In genomic region chr5:56735845-56736641, GRCh38 we compare ENCODE assay signal across 12 cellular contexts.
DNase-seq lines count a peak whose midpoint lies in the region; ATAC-seq, FAIRE-seq and TF ChIP-seq lines count a peak whose summit lies in the region.
"Had no signal": no experiment of that assay in that cellular context is flagged by ENCODE, and none has a peak within 500 bp of the region (broad histone marks: within the 10 kb centered on the region; RNA-seq: fewer than 3 reads in every experiment).

No MANE protein-coding gene starts in this region.

- H3K36me3 ChIP-seq in PC-9 (ENCODE audit: low read depth), result no peaks in the 10 kb centered on the region

- peaks cover 58% of the 10 kb centered on the region for H3K4me1 Mint-ChIP-seq in activated naive CD4-positive, alpha-beta T cell treated with anti-CD3 and anti-CD28 coated beads, Interleukin-2, amount 10 ng/mL, durations not matched to agents 7 days and 5 days
- H3K4me1 Mint-ChIP-seq in T-cell, result peaks cover 50 to 67% (median 55%) of the 10 kb centered on the region in 3 donors
- H3K4me1 Mint-ChIP-seq in stimulated activated naive CD8-positive, alpha-beta T cell treated with anti-CD3 and anti-CD28 coated beads, Interleukin-15, amount 100 ng/mL, for 72 hours, result peaks cover 33% of the 10 kb centered on the region

- peak; percentile 54 to 73 (median 66) for ATAC-seq in T-cell (replicated peaks in 1 of 4)
- ATAC-seq in left cardiac atrium, result peak; percentile 73 to 74
- ATAC-seq in stimulated activated naive CD8-positive, alpha-beta T cell treated with anti-CD3 and anti-CD28 coated beads, Interleukin-15, amount 100 ng/mL, for 72 hours, result peak; percentile 62
- no peak for ATAC-seq in HG03565 (IDR thresholded peaks at IDR 0.05; ENCODE audit: unreplicated experiment)

- no peaks in the 10 kb centered on the region for H3K27me3 ChIP-seq in PC-9 (ENCODE audit: insufficient read depth, low read depth)

- peak overlapping the region; percentile 29 for H3K4me3 Mint-ChIP-seq in activated naive CD4-positive, alpha-beta T cell treated with anti-CD3 and anti-CD28 coated beads, Interleukin-2, amount 10 ng/mL, durations not matched to agents 7 days and 5 days
- peak overlapping the region; percentile 2 to 60 (median 5) for H3K4me3 Mint-ChIP-seq in T-cell
- H3K4me3 Mint-ChIP-seq in stimulated activated naive CD8-positive, alpha-beta T cell treated with anti-CD3 and anti-CD28 coated beads, Interleukin-15, amount 100 ng/mL, for 72 hours, result peak overlapping the region; percentile 3 to 43
- H3K4me3 Mint-ChIP-seq: endodermal cell had no signal

- no peaks in the 10 kb centered on the region for H3K27me3 Mint-ChIP-seq in activated naive CD4-positive, alpha-beta T cell treated with anti-CD3 and anti-CD28 coated beads, Interleukin-2, amount 10 ng/mL, durations not matched to agents 7 days and 5 days
- no peaks in the 10 kb centered on the region for H3K27me3 Mint-ChIP-seq in T-cell
- no peaks in the 10 kb centered on the region for H3K27me3 Mint-ChIP-seq in stimulated activated naive CD8-positive, alpha-beta T cell treated with anti-CD3 and anti-CD28 coated beads, Interleukin-15, amount 100 ng/mL, for 72 hours

- CTCF ChIA-PET in activated naive CD4-positive, alpha-beta T cell treated with anti-CD3 and anti-CD28 coated beads, Interleukin-2, amount 10 ng/mL, durations not matched to agents 7 days and 5 days (lab: Charles Lee), result interaction anchor here (0.9 to 1.5 kb wide), 3 partner anchors 36 to 78 kb away, joined by 3 to 4 read pairs (median 3); no protein-coding TSS in a partner anchor
- CTCF ChIA-PET in T-cell (lab: Charles Lee), result interaction anchor here (0.6 to 0.7 kb wide), 3 partner anchors 12 to 977 kb away, joined by 3 to 4 read pairs (median 3); no protein-coding TSS in a partner anchor
- CTCF ChIA-PET in PC-9 (lab: Charles Lee), result no interaction called here

- no peak overlapping the region for H3K4me3 ChIP-seq in PC-9

- no peaks in the 10 kb centered on the region for H3K9me2 ChIP-seq in PC-9 (ENCODE audit: insufficient read depth)

- H3K4me2 ChIP-seq in PC-9, result no peak overlapping the region

- H3K4me1 ChIP-seq in PC-9 (replicated peaks; ENCODE audit: insufficient read depth), result peaks cover 24% of the 10 kb centered on the region

- no peak overlapping the region for H2AFZ ChIP-seq in PC-9

- no peaks in the 10 kb centered on the region for H3K9me3 ChIP-seq in PC-9 (ENCODE audit: insufficient read depth, low read depth)

- POLR2A ChIA-PET in T-cell (lab: Charles Lee) (no interaction called here), PC-9 (lab: Charles Lee; ENCODE audit: unreplicated experiment) (no interaction called here)

- peaks cover 17% of the 10 kb centered on the region for H3K36me3 Mint-ChIP-seq in activated naive CD4-positive, alpha-beta T cell treated with anti-CD3 and anti-CD28 coated beads, Interleukin-2, amount 10 ng/mL, durations not matched to agents 7 days and 5 days
- peaks cover 1% of the 10 kb centered on the region for H3K36me3 Mint-ChIP-seq in T-cell

- H3K79me2 ChIP-seq in PC-9 (ENCODE audit: low read depth), result no peaks in the 10 kb centered on the region

- intact Hi-C loops in left cardiac atrium (cut with DNase I) (no loop called here), PC-9 (cut with micrococcal nuclease; ENCODE audit: unreplicated experiment) (no loop called here)

- TF ChIP-seq CTCF in PC-9 (conservative IDR thresholded peaks at IDR 0.05), result no peak

- H4K20me1 ChIP-seq in PC-9 (ENCODE audit: insufficient read depth), result no peaks in the 10 kb centered on the region

- peaks cover 11% of the 10 kb centered on the region for H3K9me3 Mint-ChIP-seq in activated naive CD4-positive, alpha-beta T cell treated with anti-CD3 and anti-CD28 coated beads, Interleukin-2, amount 10 ng/mL, durations not matched to agents 7 days and 5 days
- peaks cover 0 to 2% (median 0%) of the 10 kb centered on the region in 3 donors for H3K9me3 Mint-ChIP-seq in T-cell
- peaks cover 0 to 3% of the 10 kb centered on the region in 2 donors for H3K9me3 Mint-ChIP-seq in stimulated activated naive CD8-positive, alpha-beta T cell treated with anti-CD3 and anti-CD28 coated beads, Interleukin-15, amount 100 ng/mL, for 72 hours
- H3K9me3 Mint-ChIP-seq: endodermal cell had no signal

- H3K27ac Mint-ChIP-seq in activated naive CD4-positive, alpha-beta T cell treated with anti-CD3 and anti-CD28 coated beads, Interleukin-2, amount 10 ng/mL, durations not matched to agents 7 days and 5 days, result peak overlapping the region; percentile 91
- peak overlapping the region; percentile 90 to 92 for H3K27ac Mint-ChIP-seq in T-cell
- H3K27ac Mint-ChIP-seq in stimulated activated naive CD8-positive, alpha-beta T cell treated with anti-CD3 and anti-CD28 coated beads, Interleukin-15, amount 100 ng/mL, for 72 hours, result peak overlapping the region; percentile 85 to 89
- H3K27ac Mint-ChIP-seq: endodermal cell had no signal

- FAIRE-seq in RCC 7860 (lab: Jason Lieb, UNC), result no peak
- FAIRE-seq: keratinocyte, urothelium cell line had no signal

- no TSS peak for BruUV-seq in PC-9 (replicated peaks; lab: Mats Ljungman, UMichigan)

- peak; percentile 46 for DNase-seq in activated naive CD4-positive, alpha-beta T cell treated with anti-CD3 and anti-CD28 coated beads, Interleukin-2, amount 10 ng/mL, durations not matched to agents 7 days and 5 days
- DNase-seq in activated naive CD4-positive, alpha-beta T cell (lab: John Stamatoyannopoulos, UW), result no peak
- peak in 13 of 34 experiments; percentile 1 to 33 (median 8) for DNase-seq in T-cell
- DNase-seq in left cardiac atrium, result no peak
- DNase-seq in stimulated activated naive CD8-positive, alpha-beta T cell treated with anti-CD3 and anti-CD28 coated beads, Interleukin-15, amount 100 ng/mL, for 72 hours, result peak in 1 of 2 donors; percentile 5
- DNase-seq in RCC 7860 (ENCODE audit: low spot score), result no peak
- no peak for DNase-seq in PC-9
- DNase-seq: endodermal cell; NK-92 treated with Interleukin-12 subunit alpha and Interleukin-12 subunit beta, amount 100 ng/mL, for 24 hours had no signal

- no peak overlapping the region for H3K27ac ChIP-seq in PC-9

- peaks cover 12% of the 10 kb centered on the region for H3F3A ChIP-seq in PC-9 (ENCODE audit: insufficient read depth, low read depth)
